ENCODE assay signal across 8 cellular contexts in genomic region chr20:36202891-36203338, GRCh38. TPM values are rescaled to one million over a fixed set of nuclear protein-coding genes. Genes with fewer than 3 reads are reported as not detected.
DNase-seq lines count a peak whose midpoint lies in the region; ATAC-seq and TF ChIP-seq lines count a peak whose summit lies in the region.

No MANE protein-coding gene starts in this region.

- no peaks in the 10 kb centered on the region for H3K36me3 ChIP-seq in DOHH2 (ENCODE audit: control insufficient read depth, low read length)
- no peaks in the 10 kb centered on the region for H3K36me3 ChIP-seq in Loucy (ENCODE audit: insufficient read depth, low read length)
- peaks cover 0 to 2% of the 10 kb centered on the region in 2 donors for H3K36me3 ChIP-seq in prostate gland
- H3K36me3 ChIP-seq in aorta (ENCODE audit: control insufficient read depth in 1 of 2, insufficient read depth in 2 of 2, low read length in 1 of 2): peaks cover 0 to 3% of the 10 kb centered on the region in 2 donors

- H3K9me3 Mint-ChIP-seq in activated naive CD4-positive, alpha-beta T cell treated with anti-CD3 and anti-CD28 coated beads, Interleukin-2, amount 10 ng/mL, durations not matched to agents 7 days and 5 days: no peaks in the 10 kb centered on the region

- H3K27ac Mint-ChIP-seq in activated naive CD4-positive, alpha-beta T cell treated with anti-CD3 and anti-CD28 coated beads, Interleukin-2, amount 10 ng/mL, durations not matched to agents 7 days and 5 days: no peak overlapping the region

- H4K20me1 ChIP-seq in DOHH2 (ENCODE audit: control insufficient read depth, insufficient read depth, low read depth, low read length): no peaks in the 10 kb centered on the region
- H4K20me1 ChIP-seq in Loucy (ENCODE audit: insufficient read depth, low read length, poor library complexity, severe bottlenecking): no peaks in the 10 kb centered on the region

- intact Hi-C loops in Right ventricle myocardium superior (cut with DNase I): loop anchor here (5.0 kb wide), 1 partner anchor 234 kb away; no protein-coding TSS in a partner anchor
- intact Hi-C loops in prostate gland (cut with DNase I): no loop called here
- intact Hi-C loops in aorta (cut with DNase I): loop anchor here (2.0 to 10.0 kb wide), 4 partner anchors 211 to 402 kb away; partner anchors contain the start of gene RAB5IF (in 1 of the 2)

- H3K9me3 ChIP-seq in DOHH2 (ENCODE audit: control insufficient read depth, insufficient read depth, low read length) (no peaks in the 10 kb centered on the region), Loucy (ENCODE audit: insufficient read depth, low read depth, low read length) (no peaks in the 10 kb centered on the region), prostate gland (no peaks in the 10 kb centered on the region), aorta (ENCODE audit: control insufficient read depth, low read length) (no peaks in the 10 kb centered on the region)

- H3K4me3 Mint-ChIP-seq in activated naive CD4-positive, alpha-beta T cell treated with anti-CD3 and anti-CD28 coated beads, Interleukin-2, amount 10 ng/mL, durations not matched to agents 7 days and 5 days: no peak overlapping the region

- H3K4me1 Mint-ChIP-seq in activated naive CD4-positive, alpha-beta T cell treated with anti-CD3 and anti-CD28 coated beads, Interleukin-2, amount 10 ng/mL, durations not matched to agents 7 days and 5 days: no peaks in the 10 kb centered on the region

- H3K4me1 ChIP-seq in DOHH2 (ENCODE audit: control insufficient read depth, low read length) (no peaks in the 10 kb centered on the region), Loucy (ENCODE audit: insufficient read depth, low read length, poor library complexity, severe bottlenecking) (no peaks in the 10 kb centered on the region), prostate gland (replicated peaks) (no peaks in the 10 kb centered on the region), aorta (ENCODE audit: control insufficient read depth in 1 of 2, insufficient read depth in 2 of 2, low read length in 2 of 2) (no peaks in the 10 kb centered on the region)

- peak; percentile 80 for ATAC-seq in Right ventricle myocardium superior (ENCODE audit: poor library complexity)
- ATAC-seq in aorta (ENCODE audit: low FRiP score): peak; percentile 75
- ATAC-seq in HG03571 (IDR thresholded peaks at IDR 0.05; ENCODE audit: unreplicated experiment): no peak

- no peak for TF ChIP-seq POLR2A in prostate gland (IDR thresholded peaks at IDR 0.05)

- H3F3A ChIP-seq in DOHH2 (ENCODE audit: control insufficient read depth, insufficient read depth) (no peaks in the 10 kb centered on the region), Loucy (ENCODE audit: low read depth) (no peaks in the 10 kb centered on the region)

- CTCF ChIA-PET in activated naive CD4-positive, alpha-beta T cell treated with anti-CD3 and anti-CD28 coated beads, Interleukin-2, amount 10 ng/mL, durations not matched to agents 7 days and 5 days (lab: Charles Lee): interaction anchor here (0.6 to 3.0 kb wide), 26 partner anchors 9 to 607 kb away, joined by 3 to 20 read pairs (median 4); no protein-coding TSS in a partner anchor

- peaks cover 47% of the 10 kb centered on the region for H3K27me3 Mint-ChIP-seq in activated naive CD4-positive, alpha-beta T cell treated with anti-CD3 and anti-CD28 coated beads, Interleukin-2, amount 10 ng/mL, durations not matched to agents 7 days and 5 days

- no peaks in the 10 kb centered on the region for H3K79me2 ChIP-seq in DOHH2 (ENCODE audit: control insufficient read depth, low read length)
- H3K79me2 ChIP-seq in Loucy (ENCODE audit: insufficient read depth, low read length): no peaks in the 10 kb centered on the region

- 30% methylated on average over 18 of the region's 18 CpGs for WGBS in prostate gland
- WGBS in aorta, 2 donors: 46% methylated on average over 18 of the region's 18 CpGs

- H3K36me3 Mint-ChIP-seq in activated naive CD4-positive, alpha-beta T cell treated with anti-CD3 and anti-CD28 coated beads, Interleukin-2, amount 10 ng/mL, durations not matched to agents 7 days and 5 days: no peaks in the 10 kb centered on the region

- H3K4me3 ChIP-seq in DOHH2 (ENCODE audit: low read length) (no peak overlapping the region), Loucy (ENCODE audit: low read length, poor library complexity, severe bottlenecking) (peak overlapping the region; percentile 29), prostate gland (no peak overlapping the region), aorta (ENCODE audit: low read length in 2 of 2) (no peak overlapping the region)

- H3K9me2 ChIP-seq in DOHH2 (replicated peaks; ENCODE audit: control insufficient read depth, low read length): no peaks in the 10 kb centered on the region
- H3K9me2 ChIP-seq in Loucy (replicated peaks; ENCODE audit: low read depth, low read length): no peaks in the 10 kb centered on the region

- H2AFZ ChIP-seq in Loucy (ENCODE audit: low read length): peak overlapping the region; percentile 75

- H3K27ac ChIP-seq in DOHH2 (ENCODE audit: low read depth, low read length) (no peak overlapping the region), prostate gland (no peak overlapping the region), aorta (ENCODE audit: low read depth in 1 of 2, low read length in 2 of 2) (no peak overlapping the region)

- no peak overlapping the region for H3K4me2 ChIP-seq in DOHH2 (ENCODE audit: low read length)
- peak overlapping the region; percentile 31 for H3K4me2 ChIP-seq in Loucy (ENCODE audit: low read depth, low read length, poor library complexity, severe bottlenecking)

- DNase-seq in SKM-1 (lab: John Stamatoyannopoulos, UW; ENCODE audit: unreplicated experiment): peak; percentile 43
- DNase-seq in activated naive CD4-positive, alpha-beta T cell treated with anti-CD3 and anti-CD28 coated beads, Interleukin-2, amount 10 ng/mL, durations not matched to agents 7 days and 5 days: peak; percentile 84
- DNase-seq in Right ventricle myocardium superior: peak; percentile 78
- DNase-seq in prostate gland (ENCODE audit: low spot score): peak; percentile 52
- peak; percentile 68 to 89 for DNase-seq in aorta

- H3K27me3 ChIP-seq in DOHH2 (ENCODE audit: control insufficient read depth, low read length): peaks cover 34% of the 10 kb centered on the region
- H3K27me3 ChIP-seq in Loucy (ENCODE audit: insufficient read depth, low read length, poor library complexity, severe bottlenecking): no peaks in the 10 kb centered on the region
- no peaks in the 10 kb centered on the region for H3K27me3 ChIP-seq in prostate gland (replicated peaks; ENCODE audit: insufficient read depth)
- no peaks in the 10 kb centered on the region for H3K27me3 ChIP-seq in aorta (ENCODE audit: control insufficient read depth in 1 of 2, insufficient read depth in 2 of 2, low read length in 1 of 2)

- no peak overlapping the region for H3K9ac ChIP-seq in Loucy (ENCODE audit: low read depth, low read length, poor library complexity, severe bottlenecking)

- TF ChIP-seq CTCF in DOHH2 (IDR thresholded peaks at IDR 0.05; ENCODE audit: low read depth, low read length, poor library complexity, severe bottlenecking) (peak; percentile 95), Loucy (conservative IDR thresholded peaks at IDR 0.05; ENCODE audit: low read length) (peak; percentile 97), prostate gland (IDR thresholded peaks at IDR 0.05) (peak; percentile 83 to 93 (median 84))

RNA-seq across cellular contexts. Expression of gene AAR2, which starts 33.4 kb away (rescaled TPM):
- total RNA-seq in Right ventricle myocardium superior: 12.7 TPM
- total RNA-seq in prostate gland: 10 to 100 TPM; 34.7 to 44.6 TPM
- total RNA-seq in aorta: 10 to 100 TPM; 19.4 to 19.9 TPM
- polyA plus RNA-seq in aorta: 10 to 100 TPM in 1 of 2 donors, 1 to 10 TPM in 1; 7.9 to 23.9 TPM

RNA-seq across cellular contexts. Expression of gene EPB41L1, which starts 48.4 kb away (rescaled TPM):
- total RNA-seq in Right ventricle myocardium superior (14.8 TPM), prostate gland (10 to 100 TPM; 27.7 to 91.1 TPM), aorta (10 to 100 TPM; 38.6 to 47.1 TPM)
- polyA plus RNA-seq in aorta: 10 to 100 TPM; 18.0 to 26.9 TPM
